12 cellular contexts compared by ENCODE assay signal in the genomic region with DNA sequence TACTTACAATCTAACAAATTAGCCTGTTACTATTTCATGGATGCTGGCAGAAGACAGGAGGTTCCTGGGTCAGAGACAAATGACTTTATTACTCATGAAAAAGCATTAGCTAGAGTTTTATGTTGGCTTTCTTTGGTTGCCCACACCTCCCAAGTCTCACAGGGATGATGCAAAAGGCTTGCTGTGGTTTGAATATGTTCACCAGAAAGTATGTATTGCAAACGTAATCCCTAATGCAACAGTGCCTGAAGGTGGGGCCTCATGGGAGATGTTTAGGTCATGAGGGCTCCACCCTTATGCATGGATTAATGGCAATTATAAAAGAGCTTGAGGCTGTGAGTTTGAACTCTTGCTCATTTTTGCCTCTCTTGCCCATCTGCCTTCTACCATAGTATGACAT. TPM values are rescaled to one million over a fixed set of nuclear protein-coding genes. Genes with fewer than 3 reads are reported as not detected.
DNase-seq lines count a peak whose midpoint lies in the region; ATAC-seq and TF ChIP-seq lines count a peak whose summit lies in the region.
"Had no signal": no experiment of that assay in that cellular context is flagged by ENCODE, and none has a peak within 500 bp of the region (broad histone marks: within the 10 kb centered on the region; RNA-seq: fewer than 3 reads in every experiment).

No MANE protein-coding gene starts in this region.

- no peaks in the 10 kb centered on the region for H3K9me3 ChIP-seq in AG04450 (ENCODE audit: control insufficient read depth, insufficient read depth, low read length)
- H3K9me3 ChIP-seq: ovary had no signal

- peak; percentile 0 for ATAC-seq in GM21360 (IDR thresholded peaks at IDR 0.05; ENCODE audit: unreplicated experiment)
- ATAC-seq in HG03025 (IDR thresholded peaks at IDR 0.05; ENCODE audit: low FRiP score, unreplicated experiment): no peak
- no peak for ATAC-seq in GM21447 (IDR thresholded peaks at IDR 0.05; ENCODE audit: unreplicated experiment)
- ATAC-seq in HG02938 (IDR thresholded peaks at IDR 0.05; ENCODE audit: unreplicated experiment): no peak

- H3K27me3 ChIP-seq in AG04450 (ENCODE audit: control insufficient read depth, insufficient read depth, low read length): no peaks in the 10 kb centered on the region
- H3K27me3 ChIP-seq: ovary had no signal

- peak overlapping the region; percentile 73 for H3K27ac ChIP-seq in AG04450 (ENCODE audit: low read depth, low read length)

- POLR2A ChIA-PET in AG04450 (lab: Yijun Ruan, JAX): interaction anchor here (0.6 kb wide), 1 partner anchor 40 kb away, joined by 4 read pairs; no protein-coding TSS in a partner anchor

- TF ChIP-seq CTCF in AG04450 (IDR thresholded peaks at IDR 0.05; ENCODE audit: low read depth, low read length): no peak
- TF ChIP-seq CTCF in fibroblast of the aortic adventitia (IDR thresholded peaks at IDR 0.05; ENCODE audit: insufficient read depth, low read length): no peak

- CTCF ChIA-PET in AG04450 (lab: Charles Lee): interaction anchor here (0.6 to 4.3 kb wide), 7 partner anchors 13 to 97 kb away, joined by 3 to 21 read pairs (median 4); no protein-coding TSS in a partner anchor

- H3K4me3 ChIP-seq in AG04450 (ENCODE audit: low read depth, low read length) (no peak overlapping the region), fibroblast of the aortic adventitia (ENCODE audit: low read depth, low read length) (no peak overlapping the region)
- H3K4me3 ChIP-seq: ovary had no signal

- peak; percentile 39 for DNase-seq in AG04450 (ENCODE audit: low read depth, low spot score)
- DNase-seq in RPMI7951 (ENCODE audit: low read depth): peak; percentile 76
- DNase-seq in fibroblast of the aortic adventitia (ENCODE audit: low read depth): peak; percentile 95
- DNase-seq in DMS114 treated with DMSO at 0.1 percent for 48 hours (lab: John Stamatoyannopoulos, UW; ENCODE audit: unreplicated experiment): no peak
- DNase-seq: CD4-positive, CD25-positive, alpha-beta regulatory T cell; NCI-H2171 treated with DMSO at 0.1 percent for 48 hours; ovary; T-helper 1 cell had no signal

RNA-seq across cellular contexts. Expression of gene DPYSL3, which starts 28.5 kb away (rescaled TPM):
- 136 and 139 TPM in 2 replicates for polyA plus RNA-seq in AG04450 (2011; rRNA removed)
- polyA minus RNA-seq in AG04450 (2011; rRNA and poly(A)+ RNA removed): 146 and 147 TPM in 2 replicates
- total RNA-seq in RPMI7951 (2014; rRNA removed; shearing (Covaris generic)): 191 and 198 TPM in 2 replicates
- total RNA-seq in fibroblast of the aortic adventitia (ENCODE audit: low replicate concordance): 89.6 and 157 TPM in 2 replicates
- polyA plus RNA-seq: CD4-positive, CD25-positive, alpha-beta regulatory T cell had no signal
